ENCODE assay signal across 9 cellular contexts in genomic region chr7:17370901-17371550, GRCh38.
DNase-seq lines count a peak whose midpoint lies in the region; ATAC-seq and TF ChIP-seq lines count a peak whose summit lies in the region.
"Had no signal": no experiment of that assay in that cellular context is flagged by ENCODE, and none has a peak within 500 bp of the region (broad histone marks: within the 10 kb centered on the region; RNA-seq: fewer than 3 reads in every experiment).

No MANE protein-coding gene starts in this region.

- H3F3A ChIP-seq in GM23248 (ENCODE audit: insufficient read depth) = peaks cover 44% of the 10 kb centered on the region

- H3K27ac ChIP-seq in GM23248 = peak overlapping the region; percentile 95
- peak overlapping the region; percentile 59 for H3K27ac ChIP-seq in Panc1 (ENCODE audit: low read length)
- peak overlapping the region; percentile 58 to 77 (median 70) for H3K27ac ChIP-seq in esophagus muscularis mucosa (replicated peaks in 1 of 4)

- H3K27ac Mint-ChIP-seq in activated CD4-positive, alpha-beta T cell treated with anti-CD3 and anti-CD28 coated beads, Interleukin-2, amount 10 ng/mL, durations not matched to agents 7 days and 5 days = no peak overlapping the region

- H4K20me1 ChIP-seq in GM23248 (ENCODE audit: insufficient read depth) = no peaks in the 10 kb centered on the region

- intact Hi-C loops in Panc1 (cut with micrococcal nuclease; ENCODE audit: unreplicated experiment) = no loop called here
- intact Hi-C loops in esophagus muscularis mucosa (cut with DNase I) = no loop called here

- no peak overlapping the region for H3K4me3 Mint-ChIP-seq in activated CD4-positive, alpha-beta T cell treated with anti-CD3 and anti-CD28 coated beads, Interleukin-2, amount 10 ng/mL, durations not matched to agents 7 days and 5 days

- H3K9me3 ChIP-seq in GM23248 (ENCODE audit: low read depth) = no peaks in the 10 kb centered on the region
- no peaks in the 10 kb centered on the region for H3K9me3 ChIP-seq in Panc1 (ENCODE audit: control insufficient read depth, insufficient read depth, low read depth, low read length)
- no peaks in the 10 kb centered on the region for H3K9me3 ChIP-seq in esophagus muscularis mucosa
- H3K9me3 ChIP-seq in skeletal muscle satellite cell (replicated peaks; ENCODE audit: low read length) = no peaks in the 10 kb centered on the region

- no peak for TF ChIP-seq POLR2A in esophagus muscularis mucosa (IDR thresholded peaks at IDR 0.05; ENCODE audit: low read depth)

- CTCF ChIA-PET in Panc1 (lab: Charles Lee) = no interaction called here
- CTCF ChIA-PET in activated CD4-positive, alpha-beta T cell treated with anti-CD3 and anti-CD28 coated beads, Interleukin-2, amount 10 ng/mL, durations not matched to agents 7 days and 5 days (lab: Charles Lee) = interaction anchor here (1.4 kb wide), 1 partner anchor 9 kb away, joined by 4 read pairs; no protein-coding TSS in a partner anchor

- H3K36me3 ChIP-seq in GM23248 (ENCODE audit: low read depth) = no peaks in the 10 kb centered on the region
- H3K36me3 ChIP-seq in Panc1 (ENCODE audit: control insufficient read depth, insufficient read depth, low read length) = no peaks in the 10 kb centered on the region
- H3K36me3 ChIP-seq in esophagus muscularis mucosa = no peaks in the 10 kb centered on the region
- no peaks in the 10 kb centered on the region for H3K36me3 ChIP-seq in skeletal muscle satellite cell (ENCODE audit: insufficient read depth, low read length)

- POLR2A ChIA-PET in Panc1 (lab: Charles Lee) = no interaction called here
- POLR2A ChIA-PET in activated CD4-positive, alpha-beta T cell treated with anti-CD3 and anti-CD28 coated beads, Interleukin-2, amount 10 ng/mL, durations not matched to agents 7 days and 5 days (lab: Charles Lee) = no interaction called here

- 56 to 70% methylated on average over 3 of the region's 3 CpGs for WGBS in GM23248 (ENCODE audit: low coverage in 1 of 2, low lambda C conversion rate in 2 of 2, missing lambda C conversion rate in 2 of 2), 2 experiments
- 70% methylated on average over 3 of the region's 3 CpGs for WGBS in esophagus muscularis mucosa

- H3K79me2 ChIP-seq in GM23248 (ENCODE audit: insufficient read depth) = no peaks in the 10 kb centered on the region

- H3K36me3 Mint-ChIP-seq in activated CD4-positive, alpha-beta T cell treated with anti-CD3 and anti-CD28 coated beads, Interleukin-2, amount 10 ng/mL, durations not matched to agents 7 days and 5 days (ENCODE audit: low read depth) = no peaks in the 10 kb centered on the region

- H3K9me3 Mint-ChIP-seq in activated CD4-positive, alpha-beta T cell treated with anti-CD3 and anti-CD28 coated beads, Interleukin-2, amount 10 ng/mL, durations not matched to agents 7 days and 5 days = no peaks in the 10 kb centered on the region

- H3K4me3 ChIP-seq in GM23248 (peak overlapping the region; percentile 46), Panc1 (ENCODE audit: low read depth in 2 of 2, low read length in 2 of 2) (no peak overlapping the region), esophagus muscularis mucosa (no peak overlapping the region), skeletal muscle satellite cell (ENCODE audit: low read length) (no peak overlapping the region)

- TF ChIP-seq CTCF in Panc1 (IDR thresholded peaks at IDR 0.05) = no peak
- no peak for TF ChIP-seq CTCF in esophagus muscularis mucosa (IDR thresholded peaks at IDR 0.05)

- H3K9ac ChIP-seq in GM23248 = peak overlapping the region; percentile 76
- peak overlapping the region; percentile 69 for H3K9ac ChIP-seq in skeletal muscle satellite cell (ENCODE audit: low read depth, low read length)

- H3K4me1 ChIP-seq in GM23248 (ENCODE audit: insufficient read depth) (peaks cover 55% of the 10 kb centered on the region), Panc1 (ENCODE audit: control insufficient read depth, insufficient read depth, low read length) (peaks cover 12% of the 10 kb centered on the region), esophagus muscularis mucosa (peaks cover 11 to 67% (median 50%) of the 10 kb centered on the region in 4 donors), skeletal muscle satellite cell (ENCODE audit: control insufficient read depth, insufficient read depth, low read length) (peaks cover 49% of the 10 kb centered on the region)

- H3K9me2 ChIP-seq in GM23248 (ENCODE audit: insufficient read depth) = no peaks in the 10 kb centered on the region

- peaks cover 2% of the 10 kb centered on the region for H3K4me1 Mint-ChIP-seq in activated CD4-positive, alpha-beta T cell treated with anti-CD3 and anti-CD28 coated beads, Interleukin-2, amount 10 ng/mL, durations not matched to agents 7 days and 5 days

- peaks cover 2% of the 10 kb centered on the region for H3K27me3 Mint-ChIP-seq in activated CD4-positive, alpha-beta T cell treated with anti-CD3 and anti-CD28 coated beads, Interleukin-2, amount 10 ng/mL, durations not matched to agents 7 days and 5 days

- in situ Hi-C loops in GM23248 (cut with MboI) = no loop called here
- in situ Hi-C loops in Panc1 (cut with HindIII; ENCODE audit: low pct_unique_long_range_greater_than_20kb, low sequenced_read_pairs) = no loop called here

- TF ChIP-seq EP300 in esophagus muscularis mucosa (IDR thresholded peaks at IDR 0.05) = no peak

- no TSS peak for BruUV-seq in Panc1 (replicated peaks; lab: Mats Ljungman, UMichigan)

- DNase-seq in GM23248 = peak; percentile 43
- DNase-seq in Panc1 (ENCODE audit: low read depth, low spot score) = peak; percentile 50
- no peak for DNase-seq in esophagus muscularis mucosa (ENCODE audit: extremely low spot score)
- DNase-seq in stimulated activated CD4-positive, alpha-beta T cell treated with anti-CD3 and anti-CD28 coated beads, Interleukin-15, amount 100 ng/mL, for 24 hours = no peak
- no peak for DNase-seq in stimulated activated CD4-positive, alpha-beta T cell treated with anti-CD3 and anti-CD28 coated beads, Interleukin-2, amount 100 ng/mL, for 48 hours
- no peak for DNase-seq in activated CD4-positive, alpha-beta T cell treated with anti-CD3 and anti-CD28 coated beads, Interleukin-2, amount 50 U/mL, for 48 hours
- no peak for DNase-seq in activated CD4-positive, alpha-beta T cell treated with anti-CD3 and anti-CD28 coated beads, Interleukin-2, amount 10 ng/mL, durations not matched to agents 7 days and 5 days
- DNase-seq: NCI-H1105 treated with DMSO at 0.1 percent for 48 hours had no signal

- H2AFZ ChIP-seq in GM23248 = no peak overlapping the region

- H3K27me3 ChIP-seq in GM23248 (replicated peaks; ENCODE audit: insufficient read depth) (no peaks in the 10 kb centered on the region), Panc1 (ENCODE audit: control insufficient read depth, insufficient read depth, low read length) (no peaks in the 10 kb centered on the region), esophagus muscularis mucosa (no peaks in the 10 kb centered on the region), skeletal muscle satellite cell (ENCODE audit: control insufficient read depth, insufficient read depth, low read length) (no peaks in the 10 kb centered on the region)

- ATAC-seq in Panc1 = no peak; the same call in 1 of the 2 replicates

- H3K4me2 ChIP-seq in GM23248 (ENCODE audit: unreplicated experiment) (peak overlapping the region; percentile 72), skeletal muscle satellite cell (ENCODE audit: low read length) (peak overlapping the region; percentile 38)

Comparison
In these comparisons a context has a peak if more than half of its experiments do, and no peak if none do; other contexts are left out.
1. DNase-seq: peak in GM23248 (single experiment) and Panc1 (single experiment); none in esophagus muscularis mucosa (single experiment), stimulated activated CD4-positive, alpha-beta T cell treated with anti-CD3 and anti-CD28 coated beads, Interleukin-15, amount 100 ng/mL, for 24 hours (single experiment), stimulated activated CD4-positive, alpha-beta T cell treated with anti-CD3 and anti-CD28 coated beads, Interleukin-2, amount 100 ng/mL, for 48 hours (0 of 2), activated CD4-positive, alpha-beta T cell treated with anti-CD3 and anti-CD28 coated beads, Interleukin-2, amount 50 U/mL, for 48 hours (0 of 2) and activated CD4-positive, alpha-beta T cell treated with anti-CD3 and anti-CD28 coated beads, Interleukin-2, amount 10 ng/mL, durations not matched to agents 7 days and 5 days (single experiment).
2. Peak in every context shown above with its lines, with median percentiles within 50 percentile points of each other: H3K27ac ChIP-seq.